ENCODE assay signal across 14 cellular contexts in genomic region chr11:118339281-118340045, GRCh38. TPM values are rescaled to one million over a fixed set of nuclear protein-coding genes. Genes with fewer than 3 reads are reported as not detected.
DNase-seq lines count a peak whose midpoint lies in the region; ATAC-seq, FAIRE-seq and TF ChIP-seq lines count a peak whose summit lies in the region.
"Had no signal": no experiment of that assay in that cellular context is flagged by ENCODE, and none has a peak within 500 bp of the region (broad histone marks: within the 10 kb centered on the region; RNA-seq: fewer than 3 reads in every experiment).

No MANE protein-coding gene starts in this region.

- no peak overlapping the region for H3K4me3 Mint-ChIP-seq in GM23338
- peak overlapping the region; percentile 94 for H3K4me3 Mint-ChIP-seq in activated CD4-positive, alpha-beta T cell treated with anti-CD3 and anti-CD28 coated beads, Interleukin-2, amount 10 ng/mL, durations not matched to agents 7 days and 5 days
- no peak overlapping the region for H3K4me3 Mint-ChIP-seq in endodermal cell
- H3K4me3 Mint-ChIP-seq: HFFc6, mesothelial cell of epicardium had no signal

- no peaks in the 10 kb centered on the region for H3K9me2 ChIP-seq in GM23338 (ENCODE audit: insufficient read depth)

- H3K9ac ChIP-seq in K562 (ENCODE audit: insufficient read depth in 1 of 2, low read depth in 2 of 2, low read length in 2 of 2), result no peak overlapping the region; a peak in 1 of 4 replicates
- H3K9ac ChIP-seq in endodermal cell (ENCODE audit: extremely low read depth, low read length, poor library complexity, severe bottlenecking), result no peak overlapping the region

- no peak for TF ChIP-seq EP300 in K562 (IDR thresholded peaks at IDR 0.05; ENCODE audit: low read length)

- H3K27me3 Mint-ChIP-seq in GM23338 (ENCODE audit: insufficient read depth, low read depth, poor library complexity) (peaks cover 12% of the 10 kb centered on the region), endodermal cell (ENCODE audit: insufficient read depth) (peaks cover 48% of the 10 kb centered on the region)
- no peaks in the 10 kb centered on the region for H3K27me3 Mint-ChIP-seq in activated CD4-positive, alpha-beta T cell treated with anti-CD3 and anti-CD28 coated beads, Interleukin-2, amount 10 ng/mL, durations not matched to agents 7 days and 5 days

- TF ChIP-seq POLR2A in K562 (conservative IDR thresholded peaks at IDR 0.05), result no peak

- no peaks in the 10 kb centered on the region for H3F3A ChIP-seq in GM23338 (replicated peaks; ENCODE audit: low read depth)

- in situ Hi-C loops in K562 (cut with MboI), result no loop called here

- H4K20me1 ChIP-seq in GM23338 (replicated peaks; ENCODE audit: insufficient read depth) (no peaks in the 10 kb centered on the region), K562 (replicated peaks; ENCODE audit: control insufficient read depth, insufficient read depth, low read length) (no peaks in the 10 kb centered on the region)

- CTCF ChIA-PET in activated CD4-positive, alpha-beta T cell treated with anti-CD3 and anti-CD28 coated beads, Interleukin-2, amount 10 ng/mL, durations not matched to agents 7 days and 5 days (lab: Charles Lee), result interaction anchor here (0.6 to 5.6 kb wide), 9 partner anchors 13 to 168 kb away, joined by 3 to 24 read pairs (median 4); no protein-coding TSS in a partner anchor
- CTCF ChIA-PET in K562 (lab: Yijun Ruan, JAX; ENCODE audit: low intra/inter-chr PET ratio), result no interaction called here

- H3K36me3 Mint-ChIP-seq in GM23338 (ENCODE audit: low read depth), result no peaks in the 10 kb centered on the region
- peaks cover 60% of the 10 kb centered on the region for H3K36me3 Mint-ChIP-seq in activated CD4-positive, alpha-beta T cell treated with anti-CD3 and anti-CD28 coated beads, Interleukin-2, amount 10 ng/mL, durations not matched to agents 7 days and 5 days (ENCODE audit: low read depth)
- no peaks in the 10 kb centered on the region for H3K36me3 Mint-ChIP-seq in endodermal cell (ENCODE audit: low read depth)
- H3K36me3 Mint-ChIP-seq: mesothelial cell of epicardium had no signal

- H3K9me3 ChIP-seq in K562 (replicated peaks; ENCODE audit: control insufficient read depth, insufficient read depth, low read depth, low read length), result no peaks in the 10 kb centered on the region
- H3K9me3 ChIP-seq in small intestine (ENCODE audit: control insufficient read depth, low read depth), result no peaks in the 10 kb centered on the region
- no peaks in the 10 kb centered on the region for H3K9me3 ChIP-seq in endodermal cell (ENCODE audit: control insufficient read depth, low read length)
- H3K9me3 ChIP-seq: testis had no signal

- H3K9me1 ChIP-seq in K562 (ENCODE audit: control insufficient read depth, insufficient read depth, low read length), result no peaks in the 10 kb centered on the region

- TF ChIP-seq RAD21 in K562 (CRISPR knock-in tag; conservative IDR thresholded peaks at IDR 0.05 in 1 of 2, IDR thresholded peaks at IDR 0.05 in 1 of 2), result no peak

- no peak for DNase-seq in GM23338 (ENCODE audit: low spot score)
- no peak for DNase-seq in activated CD4-positive, alpha-beta T cell treated with anti-CD3 and anti-CD28 coated beads, Interleukin-2, amount 10 ng/mL, durations not matched to agents 7 days and 5 days
- peak; percentile 22 to 45 (median 39) for DNase-seq in K562 (ENCODE audit: extremely low read depth in 1 of 4, low spot score in 3 of 4)
- DNase-seq in small intestine, result no peak
- no peak for DNase-seq in H4 (ENCODE audit: low spot score)
- DNase-seq in stimulated activated CD8-positive, alpha-beta memory T cell treated with anti-CD3 and anti-CD28 coated beads, Interleukin-4, amount 100 ng/mL, for 48 hours, result no peak
- DNase-seq in endodermal cell, result no peak
- DNase-seq: HFFc6, islet precursor cell, NCI-H2029 treated with DMSO at 0.1 percent for 48 hours, NCI-H748 treated with DMSO at 0.1 percent for 48 hours, testis had no signal

- FAIRE-seq in K562 (lab: Jason Lieb, UNC) (peak; percentile 37), small intestine (lab: Jason Lieb, UNC) (no peak)

- H2AFZ ChIP-seq in GM23338, result 0 out of 2 replicates have a peak overlapping the region, but pooled peaks have one; percentile 63
- peak overlapping the region; percentile 64 for H2AFZ ChIP-seq in K562 (ENCODE audit: low read depth, low read length)

- H3K4me1 ChIP-seq in GM23338 (ENCODE audit: insufficient read depth) (no peaks in the 10 kb centered on the region), K562 (replicated peaks in 1 of 2; ENCODE audit: control insufficient read depth in 2 of 2, insufficient read depth in 2 of 2, low read length in 2 of 2) (peaks cover 12 to 48% of the 10 kb centered on the region in 2 experiments), small intestine (ENCODE audit: control insufficient read depth in 2 of 2, insufficient read depth in 1 of 2, low read depth in 1 of 2, low read length in 1 of 2) (no peaks in the 10 kb centered on the region), endodermal cell (ENCODE audit: control insufficient read depth, insufficient read depth, low read length) (peaks cover 4% of the 10 kb centered on the region)
- H3K4me1 ChIP-seq: testis had no signal

- POLR2A ChIA-PET in activated CD4-positive, alpha-beta T cell treated with anti-CD3 and anti-CD28 coated beads, Interleukin-2, amount 10 ng/mL, durations not matched to agents 7 days and 5 days (lab: Charles Lee), result no interaction called here
- POLR2A ChIA-PET in K562 (lab: Yijun Ruan, JAX), result interaction anchor here (0.9 kb wide), 1 partner anchor 24 kb away, joined by 3 read pairs; no protein-coding TSS in a partner anchor

- ATAC-seq in GM23338 (no peak), K562 (peak; percentile 47)

- no TSS peak for BruUV-seq in K562 (replicated peaks; lab: Mats Ljungman, UMichigan)

- WGBS in K562 (ENCODE audit: insufficient coverage, low coverage, missing lambda C conversion rate), result 28% methylated on average over 5 of the region's 5 CpGs
- 65 to 85% (median 67%) methylated on average over 5 of the region's 5 CpGs for WGBS in small intestine, 3 donors
- WGBS in endodermal cell (ENCODE audit: insufficient coverage in 1 of 2, insufficient read length in 1 of 2), 2 experiments, result 91 to 100% methylated on average over 3 to 5 of the region's 5 CpGs

- H3K36me3 ChIP-seq in GM23338 (ENCODE audit: insufficient read depth), result no peaks in the 10 kb centered on the region
- H3K36me3 ChIP-seq in K562 (ENCODE audit: control insufficient read depth, insufficient read depth, low read length), result no peaks in the 10 kb centered on the region
- no peaks in the 10 kb centered on the region for H3K36me3 ChIP-seq in small intestine (ENCODE audit: control insufficient read depth in 2 of 2, insufficient read depth in 2 of 2, low read length in 2 of 2)
- no peaks in the 10 kb centered on the region for H3K36me3 ChIP-seq in endodermal cell (ENCODE audit: control insufficient read depth, insufficient read depth, low read length)

- H3K4me2 ChIP-seq in GM23338, result no peak overlapping the region
- H3K4me2 ChIP-seq in K562 (ENCODE audit: insufficient read depth, low read length), result peak overlapping the region; percentile 53

- no peak for TF ChIP-seq CTCF in GM23338 (conservative IDR thresholded peaks at IDR 0.05; ENCODE audit: low read depth in 2 of 2)
- TF ChIP-seq CTCF in K562 (IDR thresholded peaks at IDR 0.05 in 2 of 3, conservative IDR thresholded peaks at IDR 0.05 in 1 of 3; ENCODE audit: insufficient read depth in 2 of 3, low read depth in 1 of 3, low read length in 3 of 3), result no peak
- no peak for TF ChIP-seq CTCF in endodermal cell (conservative IDR thresholded peaks at IDR 0.05)

- no peaks in the 10 kb centered on the region for H3K79me2 ChIP-seq in GM23338 (replicated peaks; ENCODE audit: insufficient read depth)
- H3K79me2 ChIP-seq in K562 (ENCODE audit: control insufficient read depth, insufficient read depth, low read length), result peaks cover 8% of the 10 kb centered on the region; the same call in 2 of the 3 replicates

- H3K27ac Mint-ChIP-seq in GM23338 (no peak overlapping the region), endodermal cell (no peak overlapping the region)
- peak overlapping the region; percentile 98 for H3K27ac Mint-ChIP-seq in activated CD4-positive, alpha-beta T cell treated with anti-CD3 and anti-CD28 coated beads, Interleukin-2, amount 10 ng/mL, durations not matched to agents 7 days and 5 days
- H3K27ac Mint-ChIP-seq: HFFc6, mesothelial cell of epicardium had no signal

- H3K27ac ChIP-seq in GM23338 (ENCODE audit: low read depth) (no peak overlapping the region), K562 (ENCODE audit: extremely low read depth, low read depth, low read length) (peak overlapping the region; percentile 10; the same call in 2 of the 3 replicates), small intestine (ENCODE audit: low read depth in 1 of 2, low read length in 1 of 2) (peak overlapping the region; percentile 65 to 87), endodermal cell (ENCODE audit: low read depth, low read length) (no peak overlapping the region)
- H3K27ac ChIP-seq: C4-2B, testis had no signal

- no peak overlapping the region for H3K4me3 ChIP-seq in GM23338
- H3K4me3 ChIP-seq in K562, result no peak overlapping the region
- H3K4me3 ChIP-seq in small intestine (ENCODE audit: low read depth in 1 of 2, low read length in 2 of 2), result peak overlapping the region in 1 of 2 donors; percentile 51
- H3K4me3 ChIP-seq in endodermal cell (ENCODE audit: low read length), result no peak overlapping the region
- H3K4me3 ChIP-seq: testis had no signal

- intact Hi-C loops in K562 (cut with micrococcal nuclease), result no loop called here

- H3K27me3 ChIP-seq in GM23338 (ENCODE audit: insufficient read depth), result no peaks in the 10 kb centered on the region
- H3K27me3 ChIP-seq in K562 (ENCODE audit: control insufficient read depth in 2 of 2, insufficient read depth in 2 of 2, low read length in 2 of 2), result no peaks in the 10 kb centered on the region
- no peaks in the 10 kb centered on the region for H3K27me3 ChIP-seq in small intestine (ENCODE audit: control insufficient read depth in 2 of 2, insufficient read depth in 2 of 2, low read length in 2 of 2)
- peaks cover 28% of the 10 kb centered on the region for H3K27me3 ChIP-seq in endodermal cell (ENCODE audit: control insufficient read depth, insufficient read depth, low read length, poor library complexity, severe bottlenecking)
- H3K27me3 ChIP-seq: testis had no signal

- H3K9me3 Mint-ChIP-seq in GM23338, result no peaks in the 10 kb centered on the region
- H3K9me3 Mint-ChIP-seq in activated CD4-positive, alpha-beta T cell treated with anti-CD3 and anti-CD28 coated beads, Interleukin-2, amount 10 ng/mL, durations not matched to agents 7 days and 5 days, result no peaks in the 10 kb centered on the region
- no peaks in the 10 kb centered on the region for H3K9me3 Mint-ChIP-seq in endodermal cell
- H3K9me3 Mint-ChIP-seq: HFFc6, mesothelial cell of epicardium had no signal

- H3K4me1 Mint-ChIP-seq in GM23338 (no peaks in the 10 kb centered on the region), endodermal cell (peaks cover 11% of the 10 kb centered on the region)
- H3K4me1 Mint-ChIP-seq in activated CD4-positive, alpha-beta T cell treated with anti-CD3 and anti-CD28 coated beads, Interleukin-2, amount 10 ng/mL, durations not matched to agents 7 days and 5 days, result peaks cover 61% of the 10 kb centered on the region
- H3K4me1 Mint-ChIP-seq: mesothelial cell of epicardium had no signal

RNA-seq across cellular contexts. Expression of gene CD3D, which starts 3.0 kb away (rescaled TPM):
- total RNA-seq in GM23338 (2014; rRNA removed; shearing (Covaris generic)), result not detected in 2 replicates
- polyA plus RNA-seq in GM23338 (2016; fragmentation: Nextera tagmentation; extraction: Ambion mirVana) (not detected in 2 replicates), K562 (2011; rRNA removed) (238 and 241 TPM in 2 replicates), K562 (2014; fragmentation: Illumina TruSeq; extraction: Trizol) (67.1 and 75.5 TPM in 2 replicates), K562 (2014; fragmentation: Nextera tagmentation; extraction: Ambion mirVana) (100 to 1,000 TPM; 139 to 145 TPM), K562 (2014; rRNA removed) (69.6 and 76.7 TPM in 2 replicates), small intestine (10 to 100 TPM in 1 of 3 donors, 1 to 10 TPM in 2; 5.4 to 14.6 (median 6.9) TPM)
- 100 to 1,000 TPM; 489 to 557 TPM for total RNA-seq in activated CD4-positive, alpha-beta T cell treated with anti-CD3 and anti-CD28 coated beads, Interleukin-2, amount 10 ng/mL, durations not matched to agents 7 days and 5 days
- 24.0 and 41.4 TPM in 2 replicates for total RNA-seq in K562 (2011; cell fraction: chromatin; rRNA removed; ENCODE audit: low replicate concordance)
- total RNA-seq in K562 (2011; cell fraction: nucleolus; rRNA removed), result 83.6 and 106 TPM in 2 replicates
- total RNA-seq in K562 (2011; cell fraction: nucleoplasm; rRNA removed), result 52.0 and 68.0 TPM in 2 replicates
- total RNA-seq in K562 (2014; rRNA removed) (40.7 and 42.4 TPM in 2 replicates), K562 (2014; rRNA removed; fragmentation: Illumina TruSeq; extraction: Trizol) (52.4 and 54.8 TPM in 2 replicates), K562 (2015; rRNA removed; fragmentation: Illumina TruSeq; extraction: Trizol) (35.6 and 41.7 TPM in 2 replicates), K562 (2021) (34.9 and 36.2 TPM in 2 replicates), endodermal cell (under 1 TPM in 1 of 2 donors, not detected in 1; 0.92 TPM)
- polyA plus RNA-seq in K562 (2011; cell fraction: cytosol; rRNA removed), result 162 and 272 TPM in 2 replicates
- polyA plus RNA-seq in K562 (2011; cell fraction: nucleus; rRNA removed), result 58.9 and 86.8 TPM in 2 replicates
- 54.3 and 176 TPM in 2 replicates for polyA plus RNA-seq in K562 (2012)
- 107 and 117 TPM in 2 replicates for polyA minus RNA-seq in K562 (2011; rRNA and poly(A)+ RNA removed)
- 29.9 and 30.2 TPM in 2 replicates for polyA minus RNA-seq in K562 (2011; cell fraction: cytosol; rRNA and poly(A)+ RNA removed)
- polyA minus RNA-seq in K562 (2011; cell fraction: nucleus; rRNA and poly(A)+ RNA removed), result 9.8 and 24.3 TPM in 2 replicates
- total RNA-seq in H4 (2014; rRNA removed; shearing (Covaris generic)), result not detected in 2 replicates
- not detected for polyA plus RNA-seq in endodermal cell (2013, experiment 1 of 2)
- not detected for polyA plus RNA-seq in endodermal cell (2013, experiment 2 of 2)
- total RNA-seq: HFFc6, mesothelial cell of epicardium had no signal

RNA-seq across cellular contexts. Expression of gene CD3G, which starts 4.7 kb away (rescaled TPM):
- total RNA-seq in GM23338 (2014; rRNA removed; shearing (Covaris generic)), result not detected in 2 replicates
- polyA plus RNA-seq in GM23338 (2016; fragmentation: Nextera tagmentation; extraction: Ambion mirVana), result not detected in 2 replicates
- total RNA-seq in activated CD4-positive, alpha-beta T cell treated with anti-CD3 and anti-CD28 coated beads, Interleukin-2, amount 10 ng/mL, durations not matched to agents 7 days and 5 days, result 100 to 1,000 TPM; 264 to 268 TPM
- total RNA-seq in K562 (2011; cell fraction: chromatin; rRNA removed; ENCODE audit: low replicate concordance), result 1.1 and 1.3 TPM in 2 replicates
- total RNA-seq in K562 (2011; cell fraction: nucleolus; rRNA removed), result 0.53 and 0.67 TPM in 2 replicates
- 0.51 and 1.1 TPM in 2 replicates for total RNA-seq in K562 (2011; cell fraction: nucleoplasm; rRNA removed)
- 0.36 and 0.37 TPM in 2 replicates for total RNA-seq in K562 (2014; rRNA removed)
- total RNA-seq in K562 (2014; rRNA removed; fragmentation: Illumina TruSeq; extraction: Trizol), result 0.19 and 0.47 TPM in 2 replicates
- total RNA-seq in K562 (2015; rRNA removed; fragmentation: Illumina TruSeq; extraction: Trizol), result 0.47 and 0.49 TPM in 2 replicates
- 0.55 and 0.60 TPM in 2 replicates for total RNA-seq in K562 (2021)
- polyA plus RNA-seq in K562 (2011; rRNA removed), result 1.6 and 1.7 TPM in 2 replicates
- polyA plus RNA-seq in K562 (2011; cell fraction: cytosol; rRNA removed), result 0.78 and 1.0 TPM in 2 replicates
- polyA plus RNA-seq in K562 (2011; cell fraction: nucleus; rRNA removed), result 0.34 and 0.82 TPM in 2 replicates
- polyA plus RNA-seq in K562 (2012), result 0.47 and 1.6 TPM in 2 replicates
- 0.30 and 0.79 TPM in 2 replicates for polyA plus RNA-seq in K562 (2014; fragmentation: Illumina TruSeq; extraction: Trizol)
- under 1 TPM; 0.60 to 0.83 TPM for polyA plus RNA-seq in K562 (2014; fragmentation: Nextera tagmentation; extraction: Ambion mirVana)
- polyA plus RNA-seq in K562 (2014; rRNA removed), result 0.24 and 0.33 TPM in 2 replicates
- polyA minus RNA-seq in K562 (2011; rRNA and poly(A)+ RNA removed), result 2.8 and 23.2 TPM in 2 replicates
- 1.2 TPM in 2 replicates for polyA minus RNA-seq in K562 (2011; cell fraction: cytosol; rRNA and poly(A)+ RNA removed)
- polyA minus RNA-seq in K562 (2011; cell fraction: nucleus; rRNA and poly(A)+ RNA removed), result 0.13 and 0.78 TPM in 2 replicates
- 1 to 10 TPM in 2 of 3 donors, under 1 TPM in 1; 0.45 to 7.3 (median 1.1) TPM for polyA plus RNA-seq in small intestine
- total RNA-seq in H4 (2014; rRNA removed; shearing (Covaris generic)), result not detected in 2 replicates
- not detected for total RNA-seq in endodermal cell
- polyA plus RNA-seq in endodermal cell (2013, experiment 1 of 2), result not detected
- not detected for polyA plus RNA-seq in endodermal cell (2013, experiment 2 of 2)
- total RNA-seq: HFFc6, mesothelial cell of epicardium had no signal

RNA-seq across cellular contexts. Expression of gene UBE4A, which starts 19.9 kb away (rescaled TPM):
- total RNA-seq in GM23338 (2014; rRNA removed; shearing (Covaris generic)), result 42.2 and 42.8 TPM in 2 replicates
- polyA plus RNA-seq in GM23338 (2016; fragmentation: Nextera tagmentation; extraction: Ambion mirVana), result 9.9 and 11.8 TPM in 2 replicates
- total RNA-seq in activated CD4-positive, alpha-beta T cell treated with anti-CD3 and anti-CD28 coated beads, Interleukin-2, amount 10 ng/mL, durations not matched to agents 7 days and 5 days, result 10 to 100 TPM; 42.6 to 49.1 TPM
- 31.9 and 53.7 TPM in 2 replicates for total RNA-seq in K562 (2011; cell fraction: chromatin; rRNA removed; ENCODE audit: low replicate concordance)
- total RNA-seq in K562 (2011; cell fraction: nucleolus; rRNA removed), result 23.5 and 25.8 TPM in 2 replicates
- 45.1 and 82.0 TPM in 2 replicates for total RNA-seq in K562 (2011; cell fraction: nucleoplasm; rRNA removed)
- 26.8 and 32.4 TPM in 2 replicates for total RNA-seq in K562 (2014; rRNA removed)
- 44.8 and 50.6 TPM in 2 replicates for total RNA-seq in K562 (2014; rRNA removed; fragmentation: Illumina TruSeq; extraction: Trizol)
- total RNA-seq in K562 (2015; rRNA removed; fragmentation: Illumina TruSeq; extraction: Trizol), result 41.8 and 45.2 TPM in 2 replicates
- total RNA-seq in K562 (2021), result 33.6 and 37.0 TPM in 2 replicates
- polyA plus RNA-seq in K562 (2011; rRNA removed), result 22.9 and 23.9 TPM in 2 replicates
- polyA plus RNA-seq in K562 (2011; cell fraction: cytosol; rRNA removed), result 12.4 and 17.6 TPM in 2 replicates
- 54.3 and 63.0 TPM in 2 replicates for polyA plus RNA-seq in K562 (2011; cell fraction: nucleus; rRNA removed)
- 19.3 and 19.9 TPM in 2 replicates for polyA plus RNA-seq in K562 (2012)
- 29.2 and 32.8 TPM in 2 replicates for polyA plus RNA-seq in K562 (2014; fragmentation: Illumina TruSeq; extraction: Trizol)
- 10 to 100 TPM; 13.5 to 17.1 TPM for polyA plus RNA-seq in K562 (2014; fragmentation: Nextera tagmentation; extraction: Ambion mirVana)
- 17.8 and 18.0 TPM in 2 replicates for polyA plus RNA-seq in K562 (2014; rRNA removed)
- polyA minus RNA-seq in K562 (2011; rRNA and poly(A)+ RNA removed), result 47.1 and 48.0 TPM in 2 replicates
- 28.5 and 37.0 TPM in 2 replicates for polyA minus RNA-seq in K562 (2011; cell fraction: cytosol; rRNA and poly(A)+ RNA removed)
- polyA minus RNA-seq in K562 (2011; cell fraction: nucleus; rRNA and poly(A)+ RNA removed), result 12.4 and 25.8 TPM in 2 replicates
- polyA plus RNA-seq in small intestine, result 10 to 100 TPM; 11.3 to 14.8 (median 13.6) TPM
- total RNA-seq in H4 (2014; rRNA removed; shearing (Covaris generic)), result 39.6 and 45.1 TPM in 2 replicates
- 10 to 100 TPM; 39.6 to 42.6 TPM for total RNA-seq in endodermal cell
- polyA plus RNA-seq in endodermal cell (2013, experiment 1 of 2), result 27.3 TPM
- polyA plus RNA-seq in endodermal cell (2013, experiment 2 of 2), result 26.2 TPM

RNA-seq across cellular contexts. Expression of gene CD3E, which starts 34.9 kb away (rescaled TPM):
- not detected in 2 replicates for total RNA-seq in GM23338 (2014; rRNA removed; shearing (Covaris generic))
- not detected in 2 replicates for polyA plus RNA-seq in GM23338 (2016; fragmentation: Nextera tagmentation; extraction: Ambion mirVana)
- 100 to 1,000 TPM; 680 to 841 TPM for total RNA-seq in activated CD4-positive, alpha-beta T cell treated with anti-CD3 and anti-CD28 coated beads, Interleukin-2, amount 10 ng/mL, durations not matched to agents 7 days and 5 days
- total RNA-seq in K562 (2011; cell fraction: chromatin; rRNA removed; ENCODE audit: low replicate concordance), result 0.25 TPM in 1 of 2 replicates, not detected in the other
- total RNA-seq in K562 (2011; cell fraction: nucleolus; rRNA removed), result 0.17 TPM in 1 of 2 replicates, not detected in the other
- not detected in 2 replicates for total RNA-seq in K562 (2011; cell fraction: nucleoplasm; rRNA removed)
- not detected in 2 replicates for total RNA-seq in K562 (2014; rRNA removed)
- total RNA-seq in K562 (2014; rRNA removed; fragmentation: Illumina TruSeq; extraction: Trizol), result not detected in 2 replicates
- total RNA-seq in K562 (2015; rRNA removed; fragmentation: Illumina TruSeq; extraction: Trizol), result 0.11 TPM in 1 of 2 replicates, not detected in the other
- total RNA-seq in K562 (2021), result 0.62 and 1.1 TPM in 2 replicates
- polyA plus RNA-seq in K562 (2011; rRNA removed), result 0.07 and 0.11 TPM in 2 replicates
- 0.12 and 0.21 TPM in 2 replicates for polyA plus RNA-seq in K562 (2011; cell fraction: cytosol; rRNA removed)
- polyA plus RNA-seq in K562 (2011; cell fraction: nucleus; rRNA removed), result 0.10 TPM in 1 of 2 replicates, not detected in the other
- 0.35 and 1.8 TPM in 2 replicates for polyA plus RNA-seq in K562 (2012)
- polyA plus RNA-seq in K562 (2014; fragmentation: Illumina TruSeq; extraction: Trizol), result 0.25 and 0.36 TPM in 2 replicates
- not detected for polyA plus RNA-seq in K562 (2014; fragmentation: Nextera tagmentation; extraction: Ambion mirVana)
- polyA plus RNA-seq in K562 (2014; rRNA removed), result 0.13 TPM in 1 of 2 replicates, not detected in the other
- 0.14 TPM in 1 of 2 replicates, not detected in the other for polyA minus RNA-seq in K562 (2011; rRNA and poly(A)+ RNA removed)
- not detected in 2 replicates for polyA minus RNA-seq in K562 (2011; cell fraction: cytosol; rRNA and poly(A)+ RNA removed)
- polyA minus RNA-seq in K562 (2011; cell fraction: nucleus; rRNA and poly(A)+ RNA removed), result not detected in 2 replicates
- polyA plus RNA-seq in small intestine, result 10 to 100 TPM in 1 of 3 donors, 1 to 10 TPM in 2; 5.9 to 13.8 (median 6.9) TPM
- not detected in 2 replicates for total RNA-seq in H4 (2014; rRNA removed; shearing (Covaris generic))
- under 1 TPM in 1 of 2 donors, not detected in 1; 0.29 TPM for total RNA-seq in endodermal cell
- not detected for polyA plus RNA-seq in endodermal cell (2013, experiment 1 of 2)
- not detected for polyA plus RNA-seq in endodermal cell (2013, experiment 2 of 2)
- total RNA-seq: HFFc6, mesothelial cell of epicardium had no signal

Comparison
In these comparisons a context has a peak if more than half of its experiments do, and no peak if none do; other contexts are left out.
1. DNase-seq: peak in K562 (4 of 4); none in GM23338 (single experiment), activated CD4-positive, alpha-beta T cell treated with anti-CD3 and anti-CD28 coated beads, Interleukin-2, amount 10 ng/mL, durations not matched to agents 7 days and 5 days (single experiment), small intestine (single experiment), H4 (single experiment), stimulated activated CD8-positive, alpha-beta memory T cell treated with anti-CD3 and anti-CD28 coated beads, Interleukin-4, amount 100 ng/mL, for 48 hours (single experiment) and endodermal cell (single experiment).
2. H3K27ac ChIP-seq: peak in K562 (single experiment) and small intestine (2 of 2); none in GM23338 (single experiment) and endodermal cell (single experiment).
3. RNA of gene CD3D, which starts 3.0 kb away (total RNA-seq): 489 to 557 TPM in activated CD4-positive, alpha-beta T cell treated with anti-CD3 and anti-CD28 coated beads, Interleukin-2, amount 10 ng/mL, durations not matched to agents 7 days and 5 days and 24.0 to 106 TPM in K562; 0.92 TPM in endodermal cell, not detected in GM23338 and not detected in H4; every median in the first group is over 10 times any median in the second.
4. RNA of gene CD3G, which starts 4.7 kb away (total RNA-seq): 264 to 268 TPM in activated CD4-positive, alpha-beta T cell treated with anti-CD3 and anti-CD28 coated beads, Interleukin-2, amount 10 ng/mL, durations not matched to agents 7 days and 5 days; 0.19 to 1.3 TPM in K562, not detected in endodermal cell, not detected in GM23338 and not detected in H4; every median in the first group is over 100 times any median in the second.